14 cellular contexts compared by ENCODE assay signal in genomic region chr13:33717775-33718174, GRCh38.
"Had no signal": no experiment of that assay in that cellular context is flagged by ENCODE, and none has a peak within 500 bp of the region (broad histone marks: within the 10 kb centered on the region; RNA-seq: fewer than 3 reads in every experiment).

No MANE protein-coding gene starts in this region.

- DNase-seq: activated CD4-positive, alpha-beta T cell treated with anti-CD3 and anti-CD28 coated beads, Interleukin-2, amount 50 U/mL, for 48 hours; activated naive CD4-positive, alpha-beta T cell treated with Interleukin-2 at 50 U/mL for 16 hours; foreskin keratinocyte; heart left ventricle; islet precursor cell; midbrain; ovary; sigmoid colon; spleen; stomach had no signal

- H3K27ac Mint-ChIP-seq: activated T-helper 17 cell treated with anti-CD3 and anti-CD28 coated beads, Interleukin-2, amount 50 U/mL, for 72 hours; neural progenitor cell had no signal

- H3K4me3 Mint-ChIP-seq: activated T-helper 17 cell treated with anti-CD3 and anti-CD28 coated beads, Interleukin-2, amount 50 U/mL, for 72 hours; neural progenitor cell had no signal

- H2AFZ ChIP-seq: neural progenitor cell had no signal

- H3K36me3 Mint-ChIP-seq: neural progenitor cell had no signal

- H3K9ac ChIP-seq: neural progenitor cell had no signal

- H3K27me3 Mint-ChIP-seq: activated T-helper 17 cell treated with anti-CD3 and anti-CD28 coated beads, Interleukin-2, amount 50 U/mL, for 72 hours had no signal

- H3K27me3 ChIP-seq: foreskin keratinocyte, heart left ventricle, neural progenitor cell, ovary, sigmoid colon, spleen, stomach had no signal

- H3K27ac ChIP-seq: foreskin keratinocyte, neural progenitor cell, ovary, stomach, VCaP had no signal

- H3K36me3 ChIP-seq: heart left ventricle, neural progenitor cell, ovary, sigmoid colon, spleen, stomach had no signal

- H3K9me3 Mint-ChIP-seq: activated T-helper 17 cell treated with anti-CD3 and anti-CD28 coated beads, Interleukin-2, amount 50 U/mL, for 72 hours had no signal

- H3K4me1 Mint-ChIP-seq: neural progenitor cell had no signal

- H3K4me2 ChIP-seq: neural progenitor cell had no signal

- ATAC-seq: activated T-helper 17 cell treated with anti-CD3 and anti-CD28 coated beads, Interleukin-2, amount 50 U/mL, for 72 hours; foreskin keratinocyte; heart left ventricle had no signal

- H3K9me3 ChIP-seq: ovary, stomach had no signal

- H3K4me1 ChIP-seq: neural progenitor cell had no signal

- H3K4me3 ChIP-seq: heart left ventricle, lung, neural progenitor cell, ovary, sigmoid colon, spleen, stomach had no signal
